In genomic region chr17:30824356-30825145, GRCh38 we compare ENCODE assay signal across 1 cellular context.
TF ChIP-seq lines count a peak whose summit lies in the region.

Gene CRLF3, minus strand, starts transcription at chr17:30824692. Its CDS starts 41 bp downstream, at chr17:30824651.

TF ChIP-seq in HEK293, 187 proteins besides CTCF, POLR2A, EP300 and RAD21 (continued from another document and continues in another):
- TF ChIP-seq ZNF692 (tag by site-specific recombination; IDR thresholded peaks at IDR 0.05), result peak; percentile 94
- 0 out of 2 replicates have a peak, but pooled peaks have one; percentile 27 for TF ChIP-seq ZNF580 (tag by site-specific recombination; IDR thresholded peaks at IDR 0.05)
- TF ChIP-seq ZFHX2 (tag by site-specific recombination; conservative IDR thresholded peaks at IDR 0.05), result peak; percentile 75
- TF ChIP-seq ZNF10 (tag by site-specific recombination; IDR thresholded peaks at IDR 0.05), result no peak; the same call in 1 of the 2 replicates
- TF ChIP-seq ZNF837 (tag by site-specific recombination; IDR thresholded peaks at IDR 0.05), result no peak
- TF ChIP-seq ZNF785 (tag by site-specific recombination; IDR thresholded peaks at IDR 0.05), result no peak
- no peak for TF ChIP-seq ZNF138 (tag by site-specific recombination; IDR thresholded peaks at IDR 0.05; ENCODE audit: borderline replicate concordance)
- TF ChIP-seq SETDB1 (IDR thresholded peaks at IDR 0.05; ENCODE audit: insufficient read length, low read length), result no peak
- TF ChIP-seq WT1 (tag by site-specific recombination; IDR thresholded peaks at IDR 0.05), result no peak
- TF ChIP-seq ZNF514 (tag by site-specific recombination; IDR thresholded peaks at IDR 0.05), result no peak
- peak; percentile 28 for TF ChIP-seq SP7 (tag by site-specific recombination; IDR thresholded peaks at IDR 0.05)
- TF ChIP-seq ZNF362 (tag by site-specific recombination; IDR thresholded peaks at IDR 0.05), result no peak
- no peak for TF ChIP-seq ZNF488 (tag by site-specific recombination; IDR thresholded peaks at IDR 0.05)
- no peak for TF ChIP-seq ZNF114 (tag by site-specific recombination; IDR thresholded peaks at IDR 0.05)
- TF ChIP-seq ZNF521 (tag by site-specific recombination; IDR thresholded peaks at IDR 0.05), result no peak
- TF ChIP-seq OSR2 (tag by site-specific recombination; IDR thresholded peaks at IDR 0.05), result no peak
- TF ChIP-seq ZNF426 (tag by site-specific recombination; IDR thresholded peaks at IDR 0.05), result no peak
- peak; percentile 77 for TF ChIP-seq SP3 (tag by site-specific recombination; IDR thresholded peaks at IDR 0.05)
- TF ChIP-seq AEBP2 (tag by site-specific recombination; IDR thresholded peaks at IDR 0.05; ENCODE audit: borderline replicate concordance), result no peak
- TF ChIP-seq ZNF548 (tag by site-specific recombination; IDR thresholded peaks at IDR 0.05), result no peak
- peak; percentile 63 for TF ChIP-seq ZSCAN5A (tag by site-specific recombination; IDR thresholded peaks at IDR 0.05)
- TF ChIP-seq BCL11A (tag by site-specific recombination; IDR thresholded peaks at IDR 0.05; ENCODE audit: low read depth), result no peak
- no peak for TF ChIP-seq PRDM1 (tag by site-specific recombination; IDR thresholded peaks at IDR 0.05)
- TF ChIP-seq ZNF549 (tag by site-specific recombination; IDR thresholded peaks at IDR 0.05), result no peak
- TF ChIP-seq MZF1 (tag by site-specific recombination; IDR thresholded peaks at IDR 0.05; ENCODE audit: borderline replicate concordance), result no peak
- TF ChIP-seq SP2 (tag by site-specific recombination; IDR thresholded peaks at IDR 0.05), result peak; percentile 91
- 0 out of 2 replicates have a peak, but pooled peaks have one; percentile 14 for TF ChIP-seq ZXDB (tag by site-specific recombination; IDR thresholded peaks at IDR 0.05)
- TF ChIP-seq ZBTB11 (tag by site-specific recombination; conservative IDR thresholded peaks at IDR 0.05; ENCODE audit: low read depth), result peak; percentile 42; the same call in 1 of the 2 replicates
- peak; percentile 90; the same call in 1 of the 2 replicates for TF ChIP-seq KLF8 (tag by site-specific recombination; IDR thresholded peaks at IDR 0.05)
- TF ChIP-seq TSHZ1 (tag by site-specific recombination; IDR thresholded peaks at IDR 0.05; ENCODE audit: borderline replicate concordance), result 0 out of 2 replicates have a peak, but pooled peaks have one; percentile 46
- TF ChIP-seq PRDM6 (tag by site-specific recombination; IDR thresholded peaks at IDR 0.05), result no peak
- TF ChIP-seq PRDM4 (tag by site-specific recombination; IDR thresholded peaks at IDR 0.05), result no peak
- no peak for TF ChIP-seq ZNF266 (tag by site-specific recombination; IDR thresholded peaks at IDR 0.05; ENCODE audit: low read depth)
- TF ChIP-seq ZNF391 (tag by site-specific recombination; IDR thresholded peaks at IDR 0.05; ENCODE audit: borderline replicate concordance, low read depth), result peak; percentile 44; the same call in 1 of the 2 replicates
- no peak for TF ChIP-seq ZSCAN18 (tag by site-specific recombination; IDR thresholded peaks at IDR 0.05)
- TF ChIP-seq ZNF623 (tag by site-specific recombination; IDR thresholded peaks at IDR 0.05), result no peak
- TF ChIP-seq BCL6B (tag by site-specific recombination; IDR thresholded peaks at IDR 0.05), result no peak
